11 cellular contexts compared by ENCODE assay signal in the genomic region with DNA sequence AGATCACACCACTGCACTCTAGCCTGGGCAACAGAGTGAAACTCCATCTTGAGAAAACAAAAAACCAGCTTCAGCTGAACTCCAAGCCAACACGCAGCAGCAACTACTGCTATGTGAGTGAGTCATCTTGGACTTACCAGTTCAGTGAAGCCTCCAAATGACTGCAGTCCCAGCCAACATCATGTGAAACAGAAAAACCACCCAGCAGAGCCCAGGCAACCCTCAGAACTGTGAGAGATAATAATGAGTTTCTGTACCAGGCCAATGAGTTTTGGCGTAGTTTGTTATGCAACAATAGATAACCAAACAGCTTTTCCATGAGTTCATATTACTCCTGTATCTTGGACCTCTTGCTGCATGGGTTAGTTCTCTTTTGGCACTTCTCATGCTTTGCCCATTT. TPM values are rescaled to one million over a fixed set of nuclear protein-coding genes. Genes with fewer than 3 reads are reported as not detected.
DNase-seq lines count a peak whose midpoint lies in the region; ATAC-seq and TF ChIP-seq lines count a peak whose summit lies in the region.
"Had no signal": no experiment of that assay in that cellular context is flagged by ENCODE, and none has a peak within 500 bp of the region (broad histone marks: within the 10 kb centered on the region; RNA-seq: fewer than 3 reads in every experiment).

No MANE protein-coding gene starts in this region.

- peak overlapping the region; percentile 39 for H3K27ac Mint-ChIP-seq in activated naive CD4-positive, alpha-beta T cell treated with anti-CD3 and anti-CD28 coated beads, Interleukin-2, amount 50 U/mL, for 24 hours
- peak overlapping the region; percentile 83 to 95 for H3K27ac Mint-ChIP-seq in natural killer cell treated with Interleukin-12 subunit alpha and Interleukin-12 subunit beta and Interleukin-15 and Interleukin-18, amount 100 ng/mL, for 72 hours

- H3K4me3 ChIP-seq in right atrium auricular region = no peak overlapping the region
- H3K4me3 ChIP-seq: hepatocyte had no signal

- H3K27me3 ChIP-seq in right atrium auricular region = no peaks in the 10 kb centered on the region
- H3K27me3 ChIP-seq: hepatocyte had no signal

- in situ Hi-C loops in GM13976 (cut with MboI; ENCODE audit: low sequenced_read_pairs, unreplicated experiment) = no loop called here

- H3K9me3 ChIP-seq in right atrium auricular region = peaks cover 0 to 6% of the 10 kb centered on the region in 2 donors

- no peak overlapping the region for H3K27ac ChIP-seq in right atrium auricular region
- H3K27ac ChIP-seq: hepatocyte had no signal

- no peaks in the 10 kb centered on the region for H3K9me3 Mint-ChIP-seq in activated naive CD4-positive, alpha-beta T cell treated with anti-CD3 and anti-CD28 coated beads, Interleukin-2, amount 50 U/mL, for 24 hours
- H3K9me3 Mint-ChIP-seq in natural killer cell treated with Interleukin-12 subunit alpha and Interleukin-12 subunit beta and Interleukin-15 and Interleukin-18, amount 100 ng/mL, for 72 hours = peaks cover 3% of the 10 kb centered on the region

- peak; percentile 85 for ATAC-seq in natural killer cell treated with Interleukin-12 subunit alpha and Interleukin-12 subunit beta and Interleukin-15 and Interleukin-18, amount 100 ng/mL, for 72 hours
- no peak for ATAC-seq in GM21529 (IDR thresholded peaks at IDR 0.05; ENCODE audit: unreplicated experiment)

- peaks cover 0 to 26% of the 10 kb centered on the region in 2 donors for H3K4me1 ChIP-seq in right atrium auricular region

- H3K4me3 Mint-ChIP-seq in activated naive CD4-positive, alpha-beta T cell treated with anti-CD3 and anti-CD28 coated beads, Interleukin-2, amount 50 U/mL, for 24 hours = no peak overlapping the region
- peak overlapping the region; percentile 32 for H3K4me3 Mint-ChIP-seq in natural killer cell treated with Interleukin-12 subunit alpha and Interleukin-12 subunit beta and Interleukin-15 and Interleukin-18, amount 100 ng/mL, for 72 hours

- H3K4me1 Mint-ChIP-seq in activated naive CD4-positive, alpha-beta T cell treated with anti-CD3 and anti-CD28 coated beads, Interleukin-2, amount 50 U/mL, for 24 hours = peaks cover 61% of the 10 kb centered on the region
- peaks cover 49 to 52% of the 10 kb centered on the region in 2 donors for H3K4me1 Mint-ChIP-seq in natural killer cell treated with Interleukin-12 subunit alpha and Interleukin-12 subunit beta and Interleukin-15 and Interleukin-18, amount 100 ng/mL, for 72 hours (ENCODE audit: low read depth in 2 of 2)

- DNase-seq in EL = peak; percentile 68
- DNase-seq in OCI-M1 (lab: John Stamatoyannopoulos, UW) = peak; percentile 33
- peak; percentile 75 for DNase-seq in natural killer cell treated with Interleukin-12 subunit alpha and Interleukin-12 subunit beta and Interleukin-15 and Interleukin-18, amount 100 ng/mL, for 72 hours (ENCODE audit: low spot score)
- DNase-seq in foreskin melanocyte = no peak
- no peak for DNase-seq in GM13976 (ENCODE audit: low spot score)
- no peak for DNase-seq in right atrium auricular region (ENCODE audit: low spot score)
- DNase-seq: DMS79, NCI-H748 treated with DMSO at 0.1 percent for 48 hours had no signal

- H3K36me3 ChIP-seq in right atrium auricular region = peaks cover 23% of the 10 kb centered on the region

- H3K36me3 Mint-ChIP-seq in activated naive CD4-positive, alpha-beta T cell treated with anti-CD3 and anti-CD28 coated beads, Interleukin-2, amount 50 U/mL, for 24 hours = peaks cover 30% of the 10 kb centered on the region
- peaks cover 25% of the 10 kb centered on the region for H3K36me3 Mint-ChIP-seq in natural killer cell treated with Interleukin-12 subunit alpha and Interleukin-12 subunit beta and Interleukin-15 and Interleukin-18, amount 100 ng/mL, for 72 hours

- no peaks in the 10 kb centered on the region for H3K27me3 Mint-ChIP-seq in activated naive CD4-positive, alpha-beta T cell treated with anti-CD3 and anti-CD28 coated beads, Interleukin-2, amount 50 U/mL, for 24 hours
- no peaks in the 10 kb centered on the region for H3K27me3 Mint-ChIP-seq in natural killer cell treated with Interleukin-12 subunit alpha and Interleukin-12 subunit beta and Interleukin-15 and Interleukin-18, amount 100 ng/mL, for 72 hours

- TF ChIP-seq CTCF in GM13976 (IDR thresholded peaks at IDR 0.05; ENCODE audit: borderline replicate concordance, control extremely low read depth, extremely low read depth, insufficient read depth, missing control alignments) (no peak), right atrium auricular region (IDR thresholded peaks at IDR 0.05) (no peak)

RNA-seq across cellular contexts. Expression of a gene that starts 23.3 kb away (rescaled TPM):
- 10 to 100 TPM; 68.0 to 72.2 TPM for total RNA-seq in natural killer cell treated with Interleukin-12 subunit alpha and Interleukin-12 subunit beta and Interleukin-15 and Interleukin-18, amount 100 ng/mL, for 72 hours
- 10 to 100 TPM; 19.6 to 35.7 TPM for total RNA-seq in right atrium auricular region

RNA-seq across cellular contexts. Expression of a gene that starts 25.2 kb away (rescaled TPM):
- total RNA-seq in natural killer cell treated with Interleukin-12 subunit alpha and Interleukin-12 subunit beta and Interleukin-15 and Interleukin-18, amount 100 ng/mL, for 72 hours = 10 to 100 TPM; 22.5 to 26.1 TPM
- total RNA-seq in right atrium auricular region = 1 to 10 TPM; 2.5 to 3.9 TPM

RNA-seq across cellular contexts. Expression of a gene that starts 30.5 kb away (rescaled TPM):
- 10 to 100 TPM; 79.3 to 95.8 TPM for total RNA-seq in natural killer cell treated with Interleukin-12 subunit alpha and Interleukin-12 subunit beta and Interleukin-15 and Interleukin-18, amount 100 ng/mL, for 72 hours
- total RNA-seq in right atrium auricular region = 10 to 100 TPM; 52.8 to 57.7 TPM

Comparison
In these comparisons a context has a peak if more than half of its experiments do, and no peak if none do; other contexts are left out.
1. DNase-seq: peak in EL (single experiment), OCI-M1 (single experiment) and natural killer cell treated with Interleukin-12 subunit alpha and Interleukin-12 subunit beta and Interleukin-15 and Interleukin-18, amount 100 ng/mL, for 72 hours (single experiment); none in foreskin melanocyte (single experiment), GM13976 (single experiment) and right atrium auricular region (single experiment).
2. RNA of a gene that starts 25.2 kb away (total RNA-seq): 22.5 to 26.1 TPM in natural killer cell treated with Interleukin-12 subunit alpha and Interleukin-12 subunit beta and Interleukin-15 and Interleukin-18, amount 100 ng/mL, for 72 hours; 2.5 to 3.9 TPM in right atrium auricular region; every median in the first group is over 4 times any median in the second.